Comparison of ENCODE assay signal across 35 cellular contexts in the genomic region with DNA sequence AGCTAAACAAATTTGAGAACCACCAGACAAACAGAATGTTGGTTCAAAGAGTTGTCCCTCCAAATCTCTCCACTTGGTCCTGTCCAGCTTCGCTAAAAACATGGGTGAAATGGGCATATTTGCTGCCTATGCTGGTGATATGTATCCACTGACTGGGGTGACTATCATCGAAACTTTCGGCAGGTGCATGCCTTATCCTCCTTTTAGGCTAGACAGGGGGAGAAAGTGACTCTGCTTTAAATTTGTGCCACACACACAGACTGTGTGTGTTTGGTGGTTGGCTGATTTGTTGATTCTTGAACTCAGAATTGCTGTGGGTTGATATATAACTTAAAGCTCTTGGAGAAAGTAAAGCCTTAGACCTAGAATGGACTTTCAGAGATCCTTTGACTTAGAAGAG.
"Had no signal": no experiment of that assay in that cellular context is flagged by ENCODE, and none has a peak within 500 bp of the region (broad histone marks: within the 10 kb centered on the region; RNA-seq: fewer than 3 reads in every experiment).

No MANE protein-coding gene starts in this region.

- H3K27me3 ChIP-seq: MG63 had no signal

- H3K4me3 ChIP-seq: MG63 had no signal

- H3K4me2 ChIP-seq: KMS-11 had no signal

- H3K9me3 ChIP-seq: MG63 had no signal

- H3K27ac ChIP-seq: KMS-11 had no signal

- DNase-seq: Karpas-422, Kasumi-1, MG63, MM.1S, MV-4-11, NCI-H1048, NCI-H1092, NCI-H1092 treated with DMSO at 0.1 percent for 48 hours, NCI-H1105, NCI-H1105 treated with DMSO at 0.1 percent for 48 hours, NCI-H1417, NCI-H1417 treated with DMSO at 0.1 percent for 48 hours, NCI-H1436, NCI-H1436 treated with DMSO at 0.1 percent for 48 hours, NCI-H1694, NCI-H1694 treated with DMSO at 0.1 percent for 48 hours, NCI-H187, NCI-H187 treated with DMSO at 0.1 percent for 48 hours, NCI-H1930, NCI-H2029, NCI-H2029 treated with DMSO at 0.1 percent for 48 hours, NCI-H2081, NCI-H2081 treated with DMSO at 0.1 percent for 48 hours, NCI-H2107, NCI-H2171, NCI-H2171 treated with DMSO at 0.1 percent for 48 hours, NCI-H2227 treated with DMSO at 0.1 percent for 48 hours, NCI-H226, NCI-H345, NCI-H446, NCI-H446 treated with DMSO at 0.1 percent for 48 hours, NCI-H510A, NCI-H510A treated with DMSO at 0.1 percent for 48 hours, NCI-H524 had no signal

- H3K36me3 ChIP-seq: MG63 had no signal

- H3K9ac ChIP-seq: KMS-11 had no signal
